1 cellular context compared by ENCODE assay signal in genomic region chr3:129487183-129487867, GRCh38.
TF ChIP-seq lines count a peak whose summit lies in the region.

No MANE protein-coding gene starts in this region.

TF ChIP-seq in IMR-90, 13 proteins besides CTCF, POLR2A, EP300 and RAD21:
- no peak for TF ChIP-seq BHLHE40 (IDR thresholded peaks at IDR 0.05; ENCODE audit: low read depth, low read length)
- TF ChIP-seq MAZ (IDR thresholded peaks at IDR 0.05; ENCODE audit: borderline replicate concordance, low read depth, low read length): no peak
